In genomic region chr10:117762126-117762818, GRCh38 we compare ENCODE assay signal across 18 cellular contexts.
"Had no signal": no experiment of that assay in that cellular context is flagged by ENCODE, and none has a peak within 500 bp of the region (broad histone marks: within the 10 kb centered on the region; RNA-seq: fewer than 3 reads in every experiment).

No MANE protein-coding gene starts in this region.

- H3K27ac Mint-ChIP-seq: effector memory CD8-positive, alpha-beta T cell; naive thymus-derived CD4-positive, alpha-beta T cell; nephron progenitor cell; stimulated activated naive B cell treated with anti-CD40 and anti-IgM and Interleukin-4, amounts not matched to agents 10 μg/mL and 1 μg/mL and 100 μg/mL, for 72 hours had no signal

- H3K9me3 ChIP-seq: esophagus squamous epithelium, neutrophil, sigmoid colon, stomach had no signal

- H3K9me3 Mint-ChIP-seq: effector memory CD8-positive, alpha-beta T cell had no signal

- H3K79me2 ChIP-seq: hepatocyte had no signal

- H3K4me3 Mint-ChIP-seq: effector memory CD8-positive, alpha-beta T cell; naive thymus-derived CD4-positive, alpha-beta T cell; nephron progenitor cell; stimulated activated naive B cell treated with anti-CD40 and anti-IgM and Interleukin-4, amounts not matched to agents 10 μg/mL and 1 μg/mL and 100 μg/mL, for 72 hours had no signal

- ATAC-seq: effector memory CD8-positive, alpha-beta T cell; foreskin keratinocyte; naive thymus-derived CD4-positive, alpha-beta T cell; stimulated activated naive B cell treated with anti-CD40 and anti-IgM and Interleukin-4, amounts not matched to agents 10 μg/mL and 1 μg/mL and 100 μg/mL, for 72 hours had no signal

- H3K36me3 Mint-ChIP-seq: naive thymus-derived CD4-positive, alpha-beta T cell; stimulated activated naive B cell treated with anti-CD40 and anti-IgM and Interleukin-4, amounts not matched to agents 10 μg/mL and 1 μg/mL and 100 μg/mL, for 72 hours had no signal

- H2AFZ ChIP-seq: hepatocyte had no signal

- DNase-seq: cortex of kidney; dorsolateral prefrontal cortex; effector memory CD8-positive, alpha-beta T cell; esophagus squamous epithelium; foreskin keratinocyte; head of caudate nucleus; naive thymus-derived CD4-positive, alpha-beta T cell; nephron progenitor cell; posterior cingulate gyrus; sigmoid colon; stimulated activated CD4-positive, alpha-beta T cell treated with anti-CD3 and anti-CD28 coated beads, Interleukin-2, amount 100 ng/mL, for 24 hours; stimulated activated CD4-positive, alpha-beta T cell treated with anti-CD3 and anti-CD28 coated beads, Interleukin-4, amount 100 ng/mL, for 4 hours; stimulated activated naive B cell treated with anti-CD40 and anti-IgM and Interleukin-4, amounts not matched to agents 10 μg/mL and 1 μg/mL and 100 μg/mL, for 72 hours; stomach; substantia nigra had no signal

- H3K4me1 ChIP-seq: esophagus squamous epithelium, foreskin keratinocyte, sigmoid colon, stomach had no signal

- H3K4me1 Mint-ChIP-seq: stimulated activated naive B cell treated with anti-CD40 and anti-IgM and Interleukin-4, amounts not matched to agents 10 μg/mL and 1 μg/mL and 100 μg/mL, for 72 hours had no signal

- H3K36me3 ChIP-seq: esophagus squamous epithelium, neutrophil, sigmoid colon, stomach had no signal

- H3K4me3 ChIP-seq: dorsolateral prefrontal cortex, esophagus squamous epithelium, hepatocyte, sigmoid colon, skin epidermis, stomach had no signal

- H3K27ac ChIP-seq: dorsolateral prefrontal cortex, esophagus squamous epithelium, foreskin keratinocyte, hepatocyte, neutrophil, sigmoid colon, skin epidermis, stomach had no signal

- H3K4me2 ChIP-seq: hepatocyte had no signal
